Comparison of ENCODE assay signal across 10 cellular contexts in the genomic region with DNA sequence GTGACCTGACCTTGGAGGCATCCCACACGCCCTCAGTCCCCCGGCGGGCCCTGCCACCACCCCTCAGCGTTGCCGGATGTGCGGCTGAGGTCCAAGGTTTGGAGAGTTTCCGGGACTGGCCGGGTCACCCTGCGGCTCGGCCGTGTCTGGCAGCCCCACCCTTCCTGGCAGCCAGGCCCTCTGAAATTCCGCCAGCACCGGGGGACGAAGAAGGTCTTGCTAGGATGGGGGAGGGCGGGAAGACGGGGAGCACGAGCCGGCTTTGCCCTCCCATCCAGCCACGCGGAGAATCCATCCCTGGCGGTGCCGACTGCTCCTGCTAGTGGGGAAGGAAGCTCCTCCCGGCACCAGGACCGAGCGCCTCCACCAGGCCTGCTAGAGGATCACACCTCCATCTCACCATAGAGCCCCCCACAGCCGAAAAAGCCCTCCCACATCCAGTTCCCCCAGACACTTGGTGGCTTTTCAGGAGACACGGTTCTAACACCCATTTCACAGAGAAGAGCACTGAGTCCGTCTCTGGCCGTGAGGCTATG.
DNase-seq lines count a peak whose midpoint lies in the region; ATAC-seq and TF ChIP-seq lines count a peak whose summit lies in the region.
"Had no signal": no experiment of that assay in that cellular context is flagged by ENCODE, and none has a peak within 500 bp of the region (broad histone marks: within the 10 kb centered on the region; RNA-seq: fewer than 3 reads in every experiment).

No MANE protein-coding gene starts in this region.

- WGBS in endodermal cell (ENCODE audit: insufficient coverage in 1 of 2, insufficient read length in 1 of 2), 2 experiments, result 76 to 90% methylated on average over 12 to 29 of the region's 29 CpGs
- WGBS in tibial nerve, 2 donors, result 6 to 7% methylated on average over 19 to 29 of the region's 29 CpGs

- H3K27me3 ChIP-seq in endodermal cell (ENCODE audit: control insufficient read depth, insufficient read depth, low read length, poor library complexity, severe bottlenecking) (no peaks in the 10 kb centered on the region), tibial nerve (no peaks in the 10 kb centered on the region)

- H3K4me1 ChIP-seq in endodermal cell (ENCODE audit: control insufficient read depth, insufficient read depth, low read length) (peaks cover 7% of the 10 kb centered on the region), tibial nerve (peaks cover 0 to 82% (median 34%) of the 10 kb centered on the region in 4 donors)

- intact Hi-C loops in activated CD4-positive, alpha-beta T cell treated with anti-CD3 and anti-CD28 coated beads, Interleukin-2, amount 10 ng/mL, durations not matched to agents 24 days and 14 days (cut with micrococcal nuclease), result no loop called here

- TF ChIP-seq EP300 in tibial nerve (IDR thresholded peaks at IDR 0.05), result peak in 1 of 2 donors; percentile 84

- DNase-seq in activated CD4-positive, CD25-positive, alpha-beta regulatory T cell treated with anti-CD3 and anti-CD28 coated beads, Interleukin-2, amount 50 U/mL, for 72 hours, result peak; percentile 13
- no peak for DNase-seq in activated CD4-positive, CD25-positive, alpha-beta regulatory T cell (lab: John Stamatoyannopoulos, UW)
- peak; percentile 91 for DNase-seq in endodermal cell
- DNase-seq in lung microvascular endothelial cell (ENCODE audit: low read depth in 2 of 2), result peak; percentile 81 to 98
- DNase-seq in tibial nerve (ENCODE audit: low spot score in 2 of 2), result peak; percentile 57 to 60
- no peak for DNase-seq in HuH-7.5 (ENCODE audit: low spot score)
- DNase-seq in activated CD4-positive, alpha-beta T cell treated with anti-CD3 and anti-CD28 coated beads, Interleukin-2, amount 10 ng/mL, durations not matched to agents 24 days and 14 days, result no peak
- DNase-seq: NCI-H748 treated with DMSO at 0.1 percent for 48 hours had no signal

- no peak overlapping the region for H3K27ac Mint-ChIP-seq in endodermal cell
- no peak overlapping the region for H3K27ac Mint-ChIP-seq in activated CD4-positive, alpha-beta T cell treated with anti-CD3 and anti-CD28 coated beads, Interleukin-2, amount 10 ng/mL, durations not matched to agents 24 days and 14 days

- H3K4me1 Mint-ChIP-seq in endodermal cell, result peaks cover 21% of the 10 kb centered on the region
- H3K4me1 Mint-ChIP-seq in activated CD4-positive, alpha-beta T cell treated with anti-CD3 and anti-CD28 coated beads, Interleukin-2, amount 10 ng/mL, durations not matched to agents 24 days and 14 days, result peaks cover 4% of the 10 kb centered on the region

- peaks cover 7% of the 10 kb centered on the region for H3K27me3 Mint-ChIP-seq in endodermal cell (ENCODE audit: insufficient read depth)
- H3K27me3 Mint-ChIP-seq in activated CD4-positive, alpha-beta T cell treated with anti-CD3 and anti-CD28 coated beads, Interleukin-2, amount 10 ng/mL, durations not matched to agents 24 days and 14 days, result peaks cover 12% of the 10 kb centered on the region

- H3K36me3 ChIP-seq in endodermal cell (ENCODE audit: control insufficient read depth, insufficient read depth, low read length) (no peaks in the 10 kb centered on the region), tibial nerve (no peaks in the 10 kb centered on the region)

- TF ChIP-seq CTCF in endodermal cell (conservative IDR thresholded peaks at IDR 0.05) (peak; percentile 78), tibial nerve (IDR thresholded peaks at IDR 0.05) (peak; percentile 18 to 62 (median 50))

- H3K27ac ChIP-seq in endodermal cell (ENCODE audit: low read depth, low read length), result no peak overlapping the region
- peak overlapping the region in 2 of 4 donors; percentile 88 to 93 for H3K27ac ChIP-seq in tibial nerve

- H3K4me3 Mint-ChIP-seq in endodermal cell, result no peak overlapping the region
- no peak overlapping the region for H3K4me3 Mint-ChIP-seq in activated CD4-positive, alpha-beta T cell treated with anti-CD3 and anti-CD28 coated beads, Interleukin-2, amount 10 ng/mL, durations not matched to agents 24 days and 14 days
- H3K4me3 Mint-ChIP-seq: brain had no signal

- no peaks in the 10 kb centered on the region for H3K9me3 Mint-ChIP-seq in endodermal cell
- no peaks in the 10 kb centered on the region for H3K9me3 Mint-ChIP-seq in activated CD4-positive, alpha-beta T cell treated with anti-CD3 and anti-CD28 coated beads, Interleukin-2, amount 10 ng/mL, durations not matched to agents 24 days and 14 days

- H3K4me3 ChIP-seq in endodermal cell (ENCODE audit: low read length), result no peak overlapping the region
- H3K4me3 ChIP-seq in tibial nerve, result peak overlapping the region in 1 of 4 donors; percentile 8

- ATAC-seq in GM19455 (IDR thresholded peaks at IDR 0.05; ENCODE audit: unreplicated experiment), result no peak

- H3K9ac ChIP-seq in endodermal cell (ENCODE audit: extremely low read depth, low read length, poor library complexity, severe bottlenecking), result no peak overlapping the region

- H3K36me3 Mint-ChIP-seq in endodermal cell (ENCODE audit: low read depth), result no peaks in the 10 kb centered on the region
- H3K36me3 Mint-ChIP-seq in activated CD4-positive, alpha-beta T cell treated with anti-CD3 and anti-CD28 coated beads, Interleukin-2, amount 10 ng/mL, durations not matched to agents 24 days and 14 days (ENCODE audit: low read depth), result no peaks in the 10 kb centered on the region
- H3K36me3 Mint-ChIP-seq: brain had no signal

- TF ChIP-seq POLR2A in tibial nerve (IDR thresholded peaks at IDR 0.05), result no peak

- H3K9me3 ChIP-seq in endodermal cell (ENCODE audit: control insufficient read depth, low read length), result no peaks in the 10 kb centered on the region
- H3K9me3 ChIP-seq in tibial nerve, result no peaks in the 10 kb centered on the region

Comparison
In these comparisons a context has a peak if more than half of its experiments do, and no peak if none do; other contexts are left out.
1. DNase-seq: peak in activated CD4-positive, CD25-positive, alpha-beta regulatory T cell treated with anti-CD3 and anti-CD28 coated beads, Interleukin-2, amount 50 U/mL, for 72 hours (single experiment), endodermal cell (single experiment), lung microvascular endothelial cell (2 of 2) and tibial nerve (2 of 2); none in activated CD4-positive, CD25-positive, alpha-beta regulatory T cell (0 of 4), HuH-7.5 (single experiment) and activated CD4-positive, alpha-beta T cell treated with anti-CD3 and anti-CD28 coated beads, Interleukin-2, amount 10 ng/mL, durations not matched to agents 24 days and 14 days (single experiment).